2 cellular contexts compared by ENCODE assay signal in genomic region chr16:68187505-68187904, GRCh38.
TF ChIP-seq lines count a peak whose summit lies in the region.

No MANE protein-coding gene starts in this region.

TF ChIP-seq in K562, 482 proteins besides CTCF, POLR2A, EP300 and RAD21:
- no peak for TF ChIP-seq ZNF41 (CRISPR knock-in tag; conservative IDR thresholded peaks at IDR 0.05)
- no peak for TF ChIP-seq NR2F6 (CRISPR knock-in tag; IDR thresholded peaks at IDR 0.05)
- no peak for TF ChIP-seq CHD7 (IDR thresholded peaks at IDR 0.05; ENCODE audit: low read depth, low read length)
- TF ChIP-seq ZNF184 (CRISPR knock-in tag; IDR thresholded peaks at IDR 0.05), result peak; percentile 95
- TF ChIP-seq POLR2AphosphoS2 (IDR thresholded peaks at IDR 0.05; ENCODE audit: low read length), result no peak
- TF ChIP-seq ZNF444 (CRISPR knock-in tag; IDR thresholded peaks at IDR 0.05), result no peak
- no peak for TF ChIP-seq TFAM (CRISPR knock-in tag; conservative IDR thresholded peaks at IDR 0.05)
- no peak for TF ChIP-seq ZNF766 (CRISPR knock-in tag; conservative IDR thresholded peaks at IDR 0.05)
TF ChIP-seq in K562: peak in this region for 1.

TF ChIP-seq in HepG2, 621 proteins besides CTCF, POLR2A, EP300 and RAD21:
- no peak for TF ChIP-seq CERS6 (CRISPR knock-in tag; IDR thresholded peaks at IDR 0.05)
- no peak for TF ChIP-seq HNF4A (CRISPR knock-in tag; IDR thresholded peaks at IDR 0.05)
- no peak for TF ChIP-seq NR2C2 (CRISPR knock-in tag; IDR thresholded peaks at IDR 0.05; ENCODE audit: borderline replicate concordance)
- TF ChIP-seq HNRNPK (IDR thresholded peaks at IDR 0.05; ENCODE audit: low read depth, low read length, poor library complexity, severe bottlenecking), result no peak
- no peak for TF ChIP-seq ZNF354B (CRISPR knock-in tag; IDR thresholded peaks at IDR 0.05)
- no peak for TF ChIP-seq SETDB1 (CRISPR knock-in tag; IDR thresholded peaks at IDR 0.05; ENCODE audit: borderline replicate concordance)
- TF ChIP-seq CEBPB (IDR thresholded peaks at IDR 0.05; ENCODE audit: borderline replicate concordance, low read depth, low read length), result no peak
- TF ChIP-seq NFKB2 (CRISPR knock-in tag; IDR thresholded peaks at IDR 0.05; ENCODE audit: borderline replicate concordance), result no peak
TF ChIP-seq in HepG2: peak in this region for 0.
